ENCODE assay signal across 3 cellular contexts in genomic region chr2:15700131-15700530, GRCh38.
"Had no signal": no experiment of that assay in that cellular context is flagged by ENCODE, and none has a peak within 500 bp of the region (broad histone marks: within the 10 kb centered on the region; RNA-seq: fewer than 3 reads in every experiment).

No MANE protein-coding gene starts in this region.

- DNase-seq: IMR-90, KBM-7, KG1 had no signal
